In genomic region chr9:136011703-136012496, GRCh38 we compare ENCODE assay signal across 1 cellular context.
A peak's percentile ranks its signal among the peaks of the same experiment; 100 is the strongest.
TF ChIP-seq lines count a peak whose summit lies in the region.

No MANE protein-coding gene starts in this region.

TF ChIP-seq in HepG2, 621 proteins besides CTCF, POLR2A, EP300 and RAD21 (continued from another document and continues in another):
- TF ChIP-seq GTF3A (CRISPR knock-in tag; conservative IDR thresholded peaks at IDR 0.05) (0 out of 2 replicates have a peak, but pooled peaks have one; percentile 32), NBN (conservative IDR thresholded peaks at IDR 0.05) (no peak), ZNF550 (CRISPR knock-in tag; IDR thresholded peaks at IDR 0.05; ENCODE audit: borderline replicate concordance) (0 out of 2 replicates have a peak, but pooled peaks have one; percentile 51), ZSCAN12 (CRISPR knock-in tag; IDR thresholded peaks at IDR 0.05) (peak; percentile 87), ZNF775 (CRISPR knock-in tag; IDR thresholded peaks at IDR 0.05; ENCODE audit: borderline replicate concordance) (no peak), ZFP36L1 (CRISPR knock-in tag; IDR thresholded peaks at IDR 0.05) (peak; percentile 79; the same call in 1 of the 2 replicates), ZFP91 (CRISPR knock-in tag; IDR thresholded peaks at IDR 0.05; ENCODE audit: borderline replicate concordance) (peak; percentile 96), HOXA3 (CRISPR knock-in tag; IDR thresholded peaks at IDR 0.05) (peak; percentile 96), ATF4 (CRISPR knock-in tag; IDR thresholded peaks at IDR 0.05) (no peak; a peak in 1 of 4 replicates), RBM22 (optimal IDR thresholded peaks at IDR 0.05; ENCODE audit: low read length) (peak; percentile 63), FOSL1 (CRISPR knock-in tag; IDR thresholded peaks at IDR 0.05; ENCODE audit: borderline replicate concordance) (peak; percentile 40; the same call in 1 of the 2 replicates), ZNF510 (CRISPR knock-in tag; IDR thresholded peaks at IDR 0.05; ENCODE audit: low read depth) (0 out of 2 replicates have a peak, but pooled peaks have one; percentile 32), GLI4 (CRISPR knock-in tag; IDR thresholded peaks at IDR 0.05; ENCODE audit: borderline replicate concordance) (no peak; the same call in 1 of the 2 replicates), PRPF4 (IDR thresholded peaks at IDR 0.05; ENCODE audit: low read depth, low read length, poor library complexity, severe bottlenecking) (no peak), ZNF235 (CRISPR knock-in tag; IDR thresholded peaks at IDR 0.05; ENCODE audit: borderline replicate concordance) (peak; percentile 89; the same call in 1 of the 2 replicates), HNRNPK (IDR thresholded peaks at IDR 0.05; ENCODE audit: low read depth, low read length, poor library complexity, severe bottlenecking) (no peak), FOSL2 (CRISPR knock-in tag; IDR thresholded peaks at IDR 0.05) (peak; percentile 71), E2F5 (CRISPR knock-in tag; conservative IDR thresholded peaks at IDR 0.05) (no peak; the same call in 1 of the 2 replicates), ATRX (CRISPR knock-in tag; IDR thresholded peaks at IDR 0.05; ENCODE audit: borderline replicate concordance) (no peak), ZBTB20 (CRISPR knock-in tag; IDR thresholded peaks at IDR 0.05; ENCODE audit: borderline replicate concordance, low read depth) (peak; percentile 97), ZBTB2 (CRISPR knock-in tag; IDR thresholded peaks at IDR 0.05; ENCODE audit: low read depth) (peak; percentile 61; the same call in 1 of the 2 replicates), FOXP4 (CRISPR knock-in tag; IDR thresholded peaks at IDR 0.05) (peak; percentile 80), TRIM24 (CRISPR knock-in tag; IDR thresholded peaks at IDR 0.05) (no peak), SP140L (CRISPR knock-in tag; IDR thresholded peaks at IDR 0.05; ENCODE audit: borderline replicate concordance) (0 out of 2 replicates have a peak, but pooled peaks have one; percentile 61), ZNF672 (CRISPR knock-in tag; IDR thresholded peaks at IDR 0.05) (no peak), U2AF1 (optimal IDR thresholded peaks at IDR 0.05; ENCODE audit: low read depth, low read length) (peak; percentile 91), ZNF562 (CRISPR knock-in tag; IDR thresholded peaks at IDR 0.05; ENCODE audit: borderline replicate concordance) (no peak), SMARCE1 (IDR thresholded peaks at IDR 0.05; ENCODE audit: borderline replicate concordance) (no peak), AHR (CRISPR knock-in tag; IDR thresholded peaks at IDR 0.05) (no peak; the same call in 1 of the 2 replicates), SP2 (CRISPR knock-in tag; IDR thresholded peaks at IDR 0.05) (peak; percentile 56), ZNF567 (CRISPR knock-in tag; IDR thresholded peaks at IDR 0.05; ENCODE audit: borderline replicate concordance) (peak; percentile 97), ZNF557 (CRISPR knock-in tag; IDR thresholded peaks at IDR 0.05) (no peak), HDAC6 (IDR thresholded peaks at IDR 0.05; ENCODE audit: low read depth, low read length) (no peak), MTERF4 (CRISPR knock-in tag; IDR thresholded peaks at IDR 0.05) (no peak), ZNF891 (CRISPR knock-in tag; IDR thresholded peaks at IDR 0.05) (peak; percentile 10; the same call in 1 of the 2 replicates), TAF15 (IDR thresholded peaks at IDR 0.05; ENCODE audit: low read depth, low read length, poor library complexity, severe bottlenecking) (no peak), SPEN (CRISPR knock-in tag; IDR thresholded peaks at IDR 0.05; ENCODE audit: low read depth) (peak; percentile 97), PCBP1 (IDR thresholded peaks at IDR 0.05; ENCODE audit: borderline replicate concordance, low read depth, low read length) (peak; percentile 86; the same call in 1 of the 2 replicates), TBP (CRISPR knock-in tag; IDR thresholded peaks at IDR 0.05) (no peak), ZNF841 (CRISPR knock-in tag; IDR thresholded peaks at IDR 0.05; ENCODE audit: borderline replicate concordance) (no peak), RCOR2 (CRISPR knock-in tag; IDR thresholded peaks at IDR 0.05) (peak; percentile 89), RNF219 (CRISPR knock-in tag; IDR thresholded peaks at IDR 0.05) (0 out of 2 replicates have a peak, but pooled peaks have one; percentile 36), ZNF18 (CRISPR knock-in tag; IDR thresholded peaks at IDR 0.05; ENCODE audit: insufficient replicate concordance) (no peak), ZNF724P (CRISPR knock-in tag; IDR thresholded peaks at IDR 0.05; ENCODE audit: borderline replicate concordance) (peak; percentile 90; the same call in 1 of the 2 replicates), ZNF383 (CRISPR knock-in tag; IDR thresholded peaks at IDR 0.05; ENCODE audit: borderline replicate concordance) (0 out of 2 replicates have a peak, but pooled peaks have one; percentile 80), FLYWCH1 (CRISPR knock-in tag; IDR thresholded peaks at IDR 0.05) (no peak), KAT7 (CRISPR knock-in tag; IDR thresholded peaks at IDR 0.05; ENCODE audit: borderline replicate concordance) (peak; percentile 95), SALL2 (CRISPR knock-in tag; IDR thresholded peaks at IDR 0.05) (peak; percentile 88; the same call in 1 of the 2 replicates), CHD4 (IDR thresholded peaks at IDR 0.05; ENCODE audit: borderline replicate concordance, low read length) (no peak), ZXDC (CRISPR knock-in tag; IDR thresholded peaks at IDR 0.05) (peak; percentile 90; the same call in 1 of the 2 replicates), RARG (CRISPR knock-in tag; IDR thresholded peaks at IDR 0.05; ENCODE audit: low read depth) (no peak), SMARCC2 (IDR thresholded peaks at IDR 0.05) (no peak), MED13 (CRISPR knock-in tag; IDR thresholded peaks at IDR 0.05) (no peak), ZNF784 (CRISPR knock-in tag; IDR thresholded peaks at IDR 0.05; ENCODE audit: borderline replicate concordance) (peak; percentile 99)
